Comparison of ENCODE assay signal across 20 cellular contexts in the genomic region with DNA sequence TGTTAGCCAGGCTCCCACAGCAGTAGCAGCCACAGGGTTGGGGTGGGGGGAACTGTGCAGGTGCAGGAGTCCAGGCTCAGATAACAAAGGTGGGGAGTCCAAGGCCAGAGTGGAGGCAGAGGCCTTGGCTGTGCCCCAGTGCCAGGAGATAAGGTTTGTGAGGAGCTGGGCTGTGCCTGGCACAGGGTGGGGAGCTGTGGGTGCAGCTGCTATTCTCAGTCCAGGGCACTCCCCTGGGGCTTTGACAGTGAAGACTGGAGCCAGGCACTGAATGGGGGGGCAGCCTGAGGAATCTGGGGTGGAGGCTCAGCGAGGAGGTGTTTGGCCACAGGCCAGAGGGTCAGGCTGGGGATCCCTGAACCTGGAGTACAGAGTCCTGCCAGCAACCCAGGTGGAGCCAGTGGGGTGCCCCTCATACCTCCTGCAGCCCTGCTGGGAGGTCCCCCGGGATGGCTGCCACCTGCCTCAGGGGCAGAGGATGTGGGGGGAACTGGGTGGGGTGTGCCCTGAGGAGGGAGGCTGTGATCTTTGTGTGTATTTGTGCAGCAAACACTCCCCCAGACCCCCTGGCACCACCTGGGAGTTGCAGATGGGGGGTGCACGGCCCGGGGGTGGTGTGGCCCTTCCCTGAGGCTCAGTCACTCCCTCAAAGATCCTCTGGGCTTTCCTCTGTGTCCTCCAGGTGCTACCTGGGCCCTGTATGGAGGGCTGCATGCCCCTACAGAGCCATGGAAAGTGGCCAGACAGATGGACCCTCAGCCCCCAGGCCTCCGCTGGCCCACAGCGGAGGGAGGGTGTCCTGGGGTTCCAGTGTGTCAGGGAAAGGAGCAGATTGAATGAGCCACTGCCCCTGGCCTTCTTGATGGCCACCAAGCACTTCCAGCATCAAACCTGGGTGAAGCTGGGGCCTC. TPM values are rescaled to one million over a fixed set of nuclear protein-coding genes. Genes with fewer than 3 reads are reported as not detected.
DNase-seq lines count a peak whose midpoint lies in the region; ATAC-seq and TF ChIP-seq lines count a peak whose summit lies in the region.
"Had no signal": no experiment of that assay in that cellular context is flagged by ENCODE, and none has a peak within 500 bp of the region (broad histone marks: within the 10 kb centered on the region; RNA-seq: fewer than 3 reads in every experiment).

No MANE protein-coding gene starts in this region.

- no peaks in the 10 kb centered on the region for H3K27me3 Mint-ChIP-seq in activated T-helper 17 cell treated with anti-CD3 and anti-CD28 coated beads, Interleukin-2, amount 50 U/mL, for 72 hours
- H3K27me3 Mint-ChIP-seq: stimulated activated naive CD8-positive, alpha-beta T cell treated with anti-CD3 and anti-CD28 coated beads, Interleukin-15, Interleukin-2, amounts not matched to agents 100 ng/mL and 50 ng/mL, for 24 hours had no signal

- H3K4me3 Mint-ChIP-seq in activated T-helper 17 cell treated with anti-CD3 and anti-CD28 coated beads, Interleukin-2, amount 50 U/mL, for 72 hours, result no peak overlapping the region
- H3K4me3 Mint-ChIP-seq: CD8-positive, alpha-beta memory T cell; effector memory CD8-positive, alpha-beta T cell; naive thymus-derived CD8-positive, alpha-beta T cell; stimulated activated naive CD8-positive, alpha-beta T cell treated with anti-CD3 and anti-CD28 coated beads, Interleukin-15, Interleukin-2, amounts not matched to agents 100 ng/mL and 50 ng/mL, for 24 hours had no signal

- peak overlapping the region in 1 of 2 donors; percentile 46 for H3K9ac ChIP-seq in colonic mucosa (ENCODE audit: low read depth in 2 of 2, low read length in 2 of 2)
- H3K9ac ChIP-seq in mucosa of stomach (ENCODE audit: low read length), result peak overlapping the region; percentile 64

- no peak for TF ChIP-seq POLR2A in heart left ventricle (IDR thresholded peaks at IDR 0.05)

- H3K4me3 ChIP-seq in right cardiac atrium (ENCODE audit: low read length) (no peak overlapping the region), heart left ventricle (no peak overlapping the region), colonic mucosa (no peak overlapping the region), mucosa of stomach (ENCODE audit: low read length) (no peak overlapping the region)
- H3K4me3 ChIP-seq: adrenal gland, psoas muscle, SJSA1 had no signal

- H3K9me3 Mint-ChIP-seq in activated T-helper 17 cell treated with anti-CD3 and anti-CD28 coated beads, Interleukin-2, amount 50 U/mL, for 72 hours, result no peaks in the 10 kb centered on the region
- H3K9me3 Mint-ChIP-seq: CD8-positive, alpha-beta memory T cell; effector memory CD8-positive, alpha-beta T cell; naive thymus-derived CD8-positive, alpha-beta T cell; stimulated activated naive CD8-positive, alpha-beta T cell treated with anti-CD3 and anti-CD28 coated beads, Interleukin-15, Interleukin-2, amounts not matched to agents 100 ng/mL and 50 ng/mL, for 24 hours had no signal

- H3K36me3 ChIP-seq in heart left ventricle (no peaks in the 10 kb centered on the region), colonic mucosa (no peaks in the 10 kb centered on the region), mucosa of stomach (ENCODE audit: control insufficient read depth, insufficient read depth, low read length) (no peaks in the 10 kb centered on the region)
- H3K36me3 ChIP-seq: adrenal gland, SJSA1 had no signal

- H3K4me1 ChIP-seq in right cardiac atrium (ENCODE audit: control insufficient read depth, insufficient read depth, low read length) (no peaks in the 10 kb centered on the region), heart left ventricle (no peaks in the 10 kb centered on the region), colonic mucosa (no peaks in the 10 kb centered on the region), mucosa of stomach (ENCODE audit: control insufficient read depth, insufficient read depth, low read length) (peaks cover 57% of the 10 kb centered on the region), foreskin keratinocyte (peaks cover 37% of the 10 kb centered on the region)
- H3K4me1 ChIP-seq: adrenal gland, psoas muscle, SJSA1 had no signal

- no peaks in the 10 kb centered on the region for H3K36me3 Mint-ChIP-seq in activated T-helper 17 cell treated with anti-CD3 and anti-CD28 coated beads, Interleukin-2, amount 50 U/mL, for 72 hours (ENCODE audit: low read depth)
- H3K36me3 Mint-ChIP-seq: CD8-positive, alpha-beta memory T cell; naive thymus-derived CD8-positive, alpha-beta T cell had no signal

- H3K27ac ChIP-seq in right cardiac atrium (ENCODE audit: low read length) (no peak overlapping the region), heart left ventricle (no peak overlapping the region), colonic mucosa (no peak overlapping the region), foreskin keratinocyte (no peak overlapping the region)
- H3K27ac ChIP-seq: adrenal gland, psoas muscle, SJSA1 had no signal

- ATAC-seq in right cardiac atrium (peak; percentile 41 to 56), heart left ventricle (no peak), GM18502 (IDR thresholded peaks at IDR 0.05; ENCODE audit: poor library complexity, unreplicated experiment) (no peak), foreskin keratinocyte (no peak)
- no peak for ATAC-seq in activated T-helper 17 cell treated with anti-CD3 and anti-CD28 coated beads, Interleukin-2, amount 50 U/mL, for 72 hours (replicated peaks)
- ATAC-seq: effector memory CD8-positive, alpha-beta T cell; naive thymus-derived CD8-positive, alpha-beta T cell had no signal

- H3K27me3 ChIP-seq in right cardiac atrium (ENCODE audit: control insufficient read depth, insufficient read depth), result no peaks in the 10 kb centered on the region
- peaks cover 0 to 6% (median 0%) of the 10 kb centered on the region in 9 donors for H3K27me3 ChIP-seq in heart left ventricle
- H3K27me3 ChIP-seq in colonic mucosa, result no peaks in the 10 kb centered on the region
- H3K27me3 ChIP-seq in mucosa of stomach (ENCODE audit: control insufficient read depth, insufficient read depth, low read length), result no peaks in the 10 kb centered on the region
- peaks cover 4% of the 10 kb centered on the region for H3K27me3 ChIP-seq in foreskin keratinocyte
- H3K27me3 ChIP-seq: adrenal gland, SJSA1 had no signal

- 79% methylated on average over 6 of the region's 6 CpGs for WGBS in right cardiac atrium
- 78 to 90% (median 79%) methylated on average over 2 to 6 of the region's 6 CpGs for WGBS in heart left ventricle, 4 donors

- no peaks in the 10 kb centered on the region for H3K4me1 Mint-ChIP-seq in activated T-helper 17 cell treated with anti-CD3 and anti-CD28 coated beads, Interleukin-2, amount 50 U/mL, for 72 hours
- H3K4me1 Mint-ChIP-seq: CD8-positive, alpha-beta memory T cell had no signal

- H3K9me3 ChIP-seq in right cardiac atrium (ENCODE audit: control insufficient read depth, low read length), result no peaks in the 10 kb centered on the region
- H3K9me3 ChIP-seq in heart left ventricle, result no peaks in the 10 kb centered on the region
- no peaks in the 10 kb centered on the region for H3K9me3 ChIP-seq in colonic mucosa
- H3K9me3 ChIP-seq in mucosa of stomach (ENCODE audit: control insufficient read depth, low read length), result no peaks in the 10 kb centered on the region
- H3K9me3 ChIP-seq: adrenal gland, psoas muscle, SJSA1 had no signal

- intact Hi-C loops in right cardiac atrium (cut with DNase I), result no loop called here
- intact Hi-C loops in heart left ventricle (cut with DNase I), result no loop called here
- intact Hi-C loops in colonic mucosa (cut with DNase I), result no loop called here

- TF ChIP-seq CTCF in heart left ventricle (IDR thresholded peaks at IDR 0.05) (no peak), colonic mucosa (IDR thresholded peaks at IDR 0.05) (no peak), foreskin keratinocyte (conservative IDR thresholded peaks at IDR 0.05) (no peak)

- DNase-seq in right cardiac atrium, result peak in 1 of 3 donors; percentile 49
- DNase-seq in heart left ventricle, result no peak
- DNase-seq in colonic mucosa, result peak; percentile 72
- DNase-seq in stimulated activated CD8-positive, alpha-beta memory T cell treated with anti-CD3 and anti-CD28 coated beads, Interleukin-4, amount 100 ng/mL, for 48 hours, result no peak
- DNase-seq in foreskin keratinocyte, result no peak
- DNase-seq: ACHN; activated effector memory CD4-positive, alpha-beta T cell treated with Interleukin-2 at 50 U/mL for 16 hours; adrenal gland; effector memory CD8-positive, alpha-beta T cell; EL; HCEC 1CT; naive thymus-derived CD8-positive, alpha-beta T cell; NCI-H524; psoas muscle had no signal

- H3K27ac Mint-ChIP-seq in activated T-helper 17 cell treated with anti-CD3 and anti-CD28 coated beads, Interleukin-2, amount 50 U/mL, for 72 hours, result no peak overlapping the region
- H3K27ac Mint-ChIP-seq: stimulated activated naive CD8-positive, alpha-beta T cell treated with anti-CD3 and anti-CD28 coated beads, Interleukin-15, Interleukin-2, amounts not matched to agents 100 ng/mL and 50 ng/mL, for 24 hours had no signal

RNA-seq across cellular contexts. Expression of gene SMPD3, which starts 44.4 kb away (rescaled TPM):
- total RNA-seq in right cardiac atrium (under 1 TPM; 0.17 to 0.94 (median 0.51) TPM), heart left ventricle (10 to 100 TPM in 1 of 9 donors, 1 to 10 TPM in 2, under 1 TPM in 3, not detected in 3; 0.10 to 14.4 (median 1.5) TPM), colonic mucosa (10 to 100 TPM; 71.1 to 76.5 TPM), foreskin keratinocyte (0.07 and 0.10 TPM in 2 replicates)
- polyA plus RNA-seq in right cardiac atrium (0.14 TPM), heart left ventricle (under 1 TPM; 0.07 to 0.15 TPM), foreskin keratinocyte (0.01 and 0.03 TPM in 2 replicates)
- total RNA-seq in activated T-helper 17 cell treated with anti-CD3 and anti-CD28 coated beads, Interleukin-2, amount 50 U/mL, for 72 hours, result under 1 TPM; 0.19 to 0.45 TPM

RNA-seq across cellular contexts. Expression of gene ZFP90, which starts 46.3 kb away (rescaled TPM):
- total RNA-seq in right cardiac atrium (10 to 100 TPM; 12.2 to 14.3 (median 12.5) TPM), heart left ventricle (10 to 100 TPM in 6 of 9 donors, 1 to 10 TPM in 3; 6.9 to 18.1 (median 12.0) TPM), colonic mucosa (10 to 100 TPM; 10.2 to 10.3 TPM), foreskin keratinocyte (18.7 and 21.7 TPM in 2 replicates)
- polyA plus RNA-seq in right cardiac atrium (8.4 TPM), heart left ventricle (1 to 10 TPM; 4.9 to 5.3 TPM), foreskin keratinocyte (5.6 and 5.7 TPM in 2 replicates)
- 10 to 100 TPM; 26.5 to 30.5 TPM for total RNA-seq in activated T-helper 17 cell treated with anti-CD3 and anti-CD28 coated beads, Interleukin-2, amount 50 U/mL, for 72 hours

Comparison
In these comparisons a context has a peak if more than half of its experiments do, and no peak if none do; other contexts are left out.
1. ATAC-seq: peak in right cardiac atrium (2 of 2); none in heart left ventricle (0 of 4), GM18502 (single experiment), activated T-helper 17 cell treated with anti-CD3 and anti-CD28 coated beads, Interleukin-2, amount 50 U/mL, for 72 hours (single experiment) and foreskin keratinocyte (single experiment).
2. RNA of gene SMPD3, which starts 44.4 kb away (total RNA-seq): 71.1 to 76.5 TPM in colonic mucosa; 0.17 to 0.94 TPM in right cardiac atrium, 0.19 to 0.45 TPM in activated T-helper 17 cell treated with anti-CD3 and anti-CD28 coated beads, Interleukin-2, amount 50 U/mL, for 72 hours, 0.10 to 14.4 TPM in heart left ventricle and 0.07 to 0.10 TPM in foreskin keratinocyte; every median in the first group is over 4 times any median in the second.